Comparison of ENCODE assay signal across 24 cellular contexts in the genomic region with DNA sequence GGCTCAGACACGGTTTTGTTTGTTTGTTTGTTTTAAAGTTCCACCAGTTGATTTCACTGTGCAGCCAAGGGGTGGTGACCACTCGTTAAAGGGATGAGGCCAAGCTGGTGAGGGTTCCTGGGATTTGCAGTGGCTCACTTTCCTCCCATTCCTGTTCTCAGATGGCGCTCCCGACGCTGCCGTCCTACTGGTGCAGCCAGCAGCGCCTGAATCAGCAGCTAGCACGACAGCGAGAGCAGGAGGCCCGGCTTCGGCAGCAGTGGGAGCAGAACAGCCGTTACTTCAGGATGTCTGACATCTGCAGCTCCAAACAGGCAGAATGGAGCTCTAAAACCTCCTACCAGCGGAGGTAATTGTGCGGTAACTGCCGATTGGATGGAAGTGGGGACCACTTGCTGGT.
"Had no signal": no experiment of that assay in that cellular context is flagged by ENCODE, and none has a peak within 500 bp of the region (broad histone marks: within the 10 kb centered on the region; RNA-seq: fewer than 3 reads in every experiment).

No MANE protein-coding gene starts in this region.

- DNase-seq: activated B cell treated with CpG ODN at 0.5 μM for 24 hours; activated CD4-positive, alpha-beta T cell treated with anti-CD3 and anti-CD28 coated beads for 1 hour; activated CD4-positive, alpha-beta T cell treated with anti-CD3 and anti-CD28 coated beads, Interleukin-2, amount 10 ng/mL, durations not matched to agents 24 days and 14 days; activated CD4-positive, alpha-beta T cell treated with anti-CD3 and anti-CD28 coated beads, Interleukin-2, amount 50 U/mL, for 48 hours; activated CD8-positive, alpha-beta memory T cell treated with anti-CD3 and anti-CD28 coated beads, Interleukin-2, amount 10 ng/mL, durations not matched to agents 7 days and 5 days; activated gamma-delta T cell; activated naive CD4-positive, alpha-beta T cell treated with anti-CD3 and anti-CD28 coated beads, Interleukin-2, amount 10 ng/mL, durations not matched to agents 7 days and 5 days; activated naive CD8-positive, alpha-beta T cell treated with anti-CD3 and anti-CD28 coated beads for 36 hours; activated T-cell treated with anti-CD3 and anti-CD28 coated beads, Interleukin-2, amount 50 U/mL, for 4 hours; brain microvascular endothelial cell; cerebellar nuclear complex; Kasumi-1; KBM-7; MV-4-11; NCI-H1092 treated with DMSO at 0.1 percent for 48 hours; NCI-H1417 treated with DMSO at 0.1 percent for 48 hours; NCI-H1694 treated with DMSO at 0.1 percent for 48 hours; NCI-H2029 treated with DMSO at 0.1 percent for 48 hours; NCI-H524; PC-3; SIG-M5; T-helper 2 cell; T1000 had no signal

- H3K27me3 ChIP-seq: brain microvascular endothelial cell had no signal

- ATAC-seq: activated CD8-positive, alpha-beta memory T cell treated with anti-CD3 and anti-CD28 coated beads, Interleukin-2, amount 10 ng/mL, durations not matched to agents 7 days and 5 days; activated T-cell treated with anti-CD3 and anti-CD28 coated beads, Interleukin-2, amount 50 U/mL, for 4 hours; activated T-helper 17 cell treated with anti-CD3 and anti-CD28 coated beads, Interleukin-2, amount 50 U/mL, for 72 hours; PC-3 had no signal

- H3K27ac ChIP-seq: brain microvascular endothelial cell had no signal
